Comparison of ENCODE assay signal across 23 cellular contexts in the genomic region with DNA sequence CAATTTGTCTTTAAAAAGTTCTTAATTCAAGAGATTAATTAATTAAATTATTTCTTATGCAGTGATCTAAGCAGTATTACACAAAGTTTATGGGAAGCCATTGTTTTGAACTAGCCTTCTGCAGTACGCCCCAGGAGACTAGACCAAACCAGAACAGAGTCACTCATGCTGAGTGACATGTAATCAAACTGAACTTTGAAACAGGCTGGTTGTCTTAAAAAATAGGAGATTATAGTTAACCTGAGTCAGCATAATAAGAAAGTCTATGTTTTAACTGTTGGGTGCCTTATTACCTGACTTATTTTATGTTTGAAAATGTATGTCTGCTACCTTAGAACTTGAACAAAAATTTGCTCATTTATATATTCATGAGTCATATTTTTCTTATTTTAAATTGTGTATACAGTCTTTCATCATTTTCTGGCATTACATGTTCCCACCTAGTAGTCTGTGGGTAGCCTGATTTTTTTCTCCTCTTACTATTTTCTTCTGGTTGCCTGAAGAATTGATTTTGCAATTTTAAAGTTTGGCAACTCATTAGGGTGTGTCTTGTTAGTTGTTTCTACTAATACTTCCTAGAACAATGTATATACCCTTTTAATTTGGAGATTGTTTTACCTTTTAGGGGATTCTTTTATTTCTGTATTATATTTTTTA.
DNase-seq lines count a peak whose midpoint lies in the region; FAIRE-seq and TF ChIP-seq lines count a peak whose summit lies in the region.
"Had no signal": no experiment of that assay in that cellular context is flagged by ENCODE, and none has a peak within 500 bp of the region (broad histone marks: within the 10 kb centered on the region; RNA-seq: fewer than 3 reads in every experiment).

No MANE protein-coding gene starts in this region.

- CTCF ChIA-PET in H1 (lab: Charles Lee; ENCODE audit: partially characterized antibody) = no interaction called here

- no peak overlapping the region for H4K8ac ChIP-seq in H1 (ENCODE audit: extremely low read depth, insufficient read depth, low read length)

- no peak overlapping the region for H4K5ac ChIP-seq in H1 (ENCODE audit: insufficient read length, low read depth, low read length)

- no peaks in the 10 kb centered on the region for H3K9me3 ChIP-seq in adipocyte (ENCODE audit: control insufficient read depth, low read length)
- no peaks in the 10 kb centered on the region for H3K9me3 ChIP-seq in H1 (ENCODE audit: insufficient read depth in 2 of 2, low read depth in 1 of 2, low read length in 1 of 2)
- H3K9me3 ChIP-seq: MG63 had no signal

- no peak overlapping the region for H4K91ac ChIP-seq in H1 (replicated peaks; ENCODE audit: insufficient read length, low read length)

- no peak for TF ChIP-seq RAD21 in H1 (IDR thresholded peaks at IDR 0.05 in 1 of 2, conservative IDR thresholded peaks at IDR 0.05 in 1 of 2; ENCODE audit: low read depth in 2 of 2, low read length in 2 of 2)

- no peak overlapping the region for H2AFZ ChIP-seq in H1 (ENCODE audit: low read length)

- H2BK20ac ChIP-seq in H1 (ENCODE audit: low read length) = no peak overlapping the region

- TF ChIP-seq EP300 in H1 (IDR thresholded peaks at IDR 0.05; ENCODE audit: borderline replicate concordance in 1 of 2, low read depth in 2 of 2, low read length in 2 of 2) = no peak

- no peaks in the 10 kb centered on the region for H3K4me1 ChIP-seq in adipocyte (ENCODE audit: control insufficient read depth, insufficient read depth, low read length)
- no peaks in the 10 kb centered on the region for H3K4me1 ChIP-seq in H1 (replicated peaks in 1 of 4; ENCODE audit: control insufficient read depth in 3 of 4, insufficient read depth in 4 of 4, low read length in 3 of 4)

- no peaks in the 10 kb centered on the region for H4K20me1 ChIP-seq in H1 (replicated peaks in 1 of 2; ENCODE audit: control insufficient read depth in 1 of 2, insufficient read depth in 2 of 2, low read length in 2 of 2)

- FAIRE-seq in G401.6 (lab: Jason Lieb, UNC) (peak; percentile 47), H1 (lab: Jason Lieb, UNC) (no peak)
- FAIRE-seq: HTR-8/SVneo had no signal

- no peaks in the 10 kb centered on the region for H3K79me2 ChIP-seq in H1 (ENCODE audit: control insufficient read depth in 1 of 2, insufficient read depth in 2 of 2, low read length in 2 of 2)

- H3K56ac ChIP-seq in H1 (replicated peaks; ENCODE audit: insufficient read length, low read depth, low read length) = no peak overlapping the region

- H3K14ac ChIP-seq in H1 (ENCODE audit: insufficient read length) = no peak overlapping the region

- no peak overlapping the region for H2BK5ac ChIP-seq in H1 (ENCODE audit: low read depth, low read length)

- H3K4me3 ChIP-seq in adipocyte (ENCODE audit: low read length) = no peak overlapping the region
- H3K4me3 ChIP-seq in H1 (ENCODE audit: extremely low read depth in 1 of 4, insufficient read depth in 2 of 4, low read depth in 3 of 4, low read length in 4 of 4) = no peak overlapping the region
- H3K4me3 ChIP-seq: MG63 had no signal

- DNase-seq in adipocyte (ENCODE audit: low read depth) = peak; percentile 34
- DNase-seq in H1 (ENCODE audit: low read depth in 1 of 2, low spot score in 2 of 2) = no peak
- peak; percentile 13 for DNase-seq in left kidney (ENCODE audit: low read depth, low spot score)
- DNase-seq in NCI-H1694 (lab: John Stamatoyannopoulos, UW) = no peak
- DNase-seq in NK-92 (lab: John Stamatoyannopoulos, UW; ENCODE audit: unreplicated experiment) = no peak
- no peak for DNase-seq in SK-N-DZ (ENCODE audit: low spot score)
- DNase-seq in stimulated activated CD8-positive, alpha-beta memory T cell treated with anti-CD3 and anti-CD28 coated beads, Interleukin-4, amount 100 ng/mL, for 48 hours = no peak
- DNase-seq: CD4-positive, CD25-positive, alpha-beta regulatory T cell; EL; H7; HFFc6; Kasumi-1; MG63; NCI-H1092; NCI-H1436; NCI-H2029; NCI-H2171; NCI-H345; NCI-H524 treated with DMSO at 0.1 percent for 48 hours; Right ventricle myocardium superior; SW 1271 had no signal

- no peak overlapping the region for H2BK120ac ChIP-seq in H1 (replicated peaks; ENCODE audit: low read depth, low read length)

- no peak for TF ChIP-seq CTCF in H1 (IDR thresholded peaks at IDR 0.05; ENCODE audit: control extremely low read depth in 1 of 3, insufficient read depth in 1 of 3, low read depth in 1 of 3, low read length in 3 of 3)

- WGBS in H1 (ENCODE audit: extremely low coverage in 1 of 2, insufficient coverage in 1 of 2, insufficient read length in 1 of 2, insufficient replicate concordance in 2 of 2, low coverage in 1 of 2, low lambda C conversion rate in 2 of 2, missing lambda C conversion rate in 1 of 2), 2 experiments = 100% methylated on average over 1 of the region's 1 CpG; no CpG with 5 or more reads in 1 of the 2 experiments

- H3K79me1 ChIP-seq in H1 (ENCODE audit: low read depth, low read length) = no peaks in the 10 kb centered on the region

- no peak overlapping the region for H3K4me2 ChIP-seq in H1 (ENCODE audit: insufficient read depth in 1 of 2, low read depth in 2 of 2, low read length in 2 of 2)

- H3K36me3 ChIP-seq in adipocyte (ENCODE audit: control insufficient read depth, insufficient read depth, low read length, severe bottlenecking) (no peaks in the 10 kb centered on the region), H1 (ENCODE audit: control insufficient read depth in 2 of 4, insufficient read depth in 4 of 4, low read length in 3 of 4) (no peaks in the 10 kb centered on the region)
- H3K36me3 ChIP-seq: MG63 had no signal

- H3K18ac ChIP-seq in H1 (ENCODE audit: extremely low read depth, low read length) = no peak overlapping the region

- H3K23me2 ChIP-seq in H1 (ENCODE audit: low read depth, low read length) = no peaks in the 10 kb centered on the region

- no peak for TF ChIP-seq POLR2A in H1 (IDR thresholded peaks at IDR 0.05; ENCODE audit: control extremely low read depth in 1 of 2, low read depth in 2 of 2, low read length in 2 of 2)

- H3K9ac ChIP-seq in adipocyte (ENCODE audit: low read length) = no peak overlapping the region
- H3K9ac ChIP-seq in H1 (replicated peaks in 1 of 4; ENCODE audit: extremely low read depth in 1 of 4, low read depth in 3 of 4, low read length in 3 of 4) = no peak overlapping the region

- no peak overlapping the region for H3K27ac ChIP-seq in H1 (ENCODE audit: low read depth, low read length)

- no peak overlapping the region for H2BK12ac ChIP-seq in H1 (ENCODE audit: low read depth, low read length)

- no peak overlapping the region for H3K4ac ChIP-seq in H1 (replicated peaks; ENCODE audit: insufficient read length, low read depth, low read length)

- H3K27me3 ChIP-seq in adipocyte (replicated peaks; ENCODE audit: control insufficient read depth, insufficient read depth, low read length) (no peaks in the 10 kb centered on the region), H1 (replicated peaks in 1 of 4; ENCODE audit: control insufficient read depth in 3 of 4, extremely low read depth in 1 of 4, insufficient read depth in 3 of 4, low read length in 3 of 4) (no peaks in the 10 kb centered on the region)
- H3K27me3 ChIP-seq: MG63 had no signal

- no peak overlapping the region for H2AK5ac ChIP-seq in H1 (ENCODE audit: low read depth, low read length)

- H2BK15ac ChIP-seq in H1 (ENCODE audit: low read length) = no peak overlapping the region

- POLR2A ChIA-PET in H1 (lab: Charles Lee; ENCODE audit: partially characterized antibody) = no interaction called here

- H3K23ac ChIP-seq in H1 (ENCODE audit: insufficient read length) = no peak overlapping the region

TF ChIP-seq in H1, 55 proteins besides CTCF, POLR2A, EP300 and RAD21:
- TF ChIP-seq RFX5 (IDR thresholded peaks at IDR 0.05; ENCODE audit: borderline replicate concordance, low read depth, low read length) (no peak), KDM1A (IDR thresholded peaks at IDR 0.05; ENCODE audit: borderline replicate concordance, low read length) (no peak), PHF8 (conservative IDR thresholded peaks at IDR 0.05; ENCODE audit: low read depth, low read length) (no peak), MAFK (IDR thresholded peaks at IDR 0.05; ENCODE audit: low read depth, low read length) (peak; percentile 64; the same call in 1 of the 2 replicates), SIRT6 (IDR thresholded peaks at IDR 0.05; ENCODE audit: low read length) (no peak), CBX5 (IDR thresholded peaks at IDR 0.05; ENCODE audit: low read depth, low read length) (no peak), SRF (IDR thresholded peaks at IDR 0.05; ENCODE audit: low read depth, low read length) (no peak)
- TF ChIP-seq, protein P1, sequence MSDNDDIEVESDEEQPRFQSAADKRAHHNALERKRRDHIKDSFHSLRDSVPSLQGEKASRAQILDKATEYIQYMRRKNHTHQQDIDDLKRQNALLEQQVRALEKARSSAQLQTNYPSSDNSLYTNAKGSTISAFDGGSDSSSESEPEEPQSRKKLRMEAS (IDR thresholded peaks at IDR 0.05) = no peak

Comparison
In these comparisons a context has a peak if more than half of its experiments do, and no peak if none do; other contexts are left out.
1. DNase-seq: peak in adipocyte (single experiment) and left kidney (single experiment); none in H1 (0 of 2), NCI-H1694 (single experiment), NK-92 (single experiment), SK-N-DZ (single experiment) and stimulated activated CD8-positive, alpha-beta memory T cell treated with anti-CD3 and anti-CD28 coated beads, Interleukin-4, amount 100 ng/mL, for 48 hours (single experiment).